ENCODE assay signal across 8 cellular contexts in the genomic region with DNA sequence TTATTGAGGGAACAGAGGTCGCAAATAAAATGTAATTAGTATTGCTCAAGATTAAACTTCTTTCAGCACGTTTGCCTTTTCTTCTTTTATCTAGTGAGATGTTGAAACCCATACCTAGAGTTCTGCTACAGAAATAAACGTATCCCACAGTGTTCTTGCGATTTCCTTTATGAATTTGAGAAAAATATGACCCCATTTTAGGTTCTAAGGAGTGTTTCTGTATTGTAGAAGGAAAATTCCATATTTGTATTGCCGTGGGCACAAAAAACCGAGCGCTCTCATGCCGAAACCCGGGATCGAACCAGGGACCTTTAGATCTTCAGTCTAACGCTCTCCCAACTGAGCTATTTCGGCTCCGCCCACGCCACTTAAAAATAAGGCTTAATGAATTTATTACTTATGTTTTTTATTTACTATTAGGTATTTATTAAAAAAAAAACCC. TPM values are rescaled to one million over a fixed set of nuclear protein-coding genes. Genes with fewer than 3 reads are reported as not detected.
A peak's percentile ranks its signal among the peaks of the same experiment; 100 is the strongest.
DNase-seq lines count a peak whose midpoint lies in the region; ATAC-seq and TF ChIP-seq lines count a peak whose summit lies in the region.

No MANE protein-coding gene starts in this region.

- intact Hi-C loops in Calu3 (cut with micrococcal nuclease; ENCODE audit: unreplicated experiment) = loop anchor here (1.0 to 10.0 kb wide), 2 partner anchors 40 to 57 kb away; a partner anchor contains a TSS

- peak; percentile 84 for DNase-seq in Calu3
- peak; percentile 87 for DNase-seq in NCI-H2171 treated with DMSO at 0.1 percent for 48 hours (lab: John Stamatoyannopoulos, UW)
- peak; percentile 38 to 73 (median 50) for DNase-seq in activated CD4-positive, CD25-positive, alpha-beta regulatory T cell (lab: John Stamatoyannopoulos, UW)
- DNase-seq in cerebellar cortex (ENCODE audit: low spot score) = peak; percentile 83
- DNase-seq in left lobe of liver (ENCODE audit: low spot score) = peak; percentile 75
- DNase-seq in stimulated activated CD4-positive, alpha-beta T cell treated with anti-CD3 and anti-CD28 coated beads, Interleukin-2, amount 100 ng/mL, for 48 hours = peak; percentile 83 to 85
- no peak for DNase-seq in HuH-7 (ENCODE audit: low spot score)

- TF ChIP-seq CTCF in Calu3 (IDR thresholded peaks at IDR 0.05; ENCODE audit: unreplicated experiment) = no peak

- H3K27me3 Mint-ChIP-seq in Calu3 (ENCODE audit: unreplicated experiment) = no peaks in the 10 kb centered on the region

- H3K27ac Mint-ChIP-seq in Calu3 (ENCODE audit: unreplicated experiment) = peak overlapping the region; percentile 60

- BruUV-seq in Calu3 (replicated peaks; lab: Mats Ljungman, UMichigan) = no TSS peak

- peaks cover 52% of the 10 kb centered on the region for H3K36me3 Mint-ChIP-seq in Calu3 (ENCODE audit: insufficient read depth, unreplicated experiment)

- H3K9me3 Mint-ChIP-seq in Calu3 (ENCODE audit: low read depth, unreplicated experiment) = no peaks in the 10 kb centered on the region

- peaks cover 43% of the 10 kb centered on the region for H3K4me1 Mint-ChIP-seq in Calu3 (ENCODE audit: low read depth, unreplicated experiment)

- CTCF ChIA-PET in Calu3 (lab: Charles Lee) = interaction anchor here (0.6 to 1.9 kb wide), 12 partner anchors 18 to 635 kb away, joined by 3 to 19 read pairs (median 4); a partner anchor contains a TSS

- peak overlapping the region; percentile 68 for H3K4me3 Mint-ChIP-seq in Calu3 (ENCODE audit: low read depth, unreplicated experiment)

- ATAC-seq in HG02610 (IDR thresholded peaks at IDR 0.05; ENCODE audit: unreplicated experiment) = peak; percentile 19
- ATAC-seq in left lobe of liver = peak; percentile 28

RNA-seq across cellular contexts. Expression of a gene that starts 23.7 kb away (rescaled TPM):
- total RNA-seq in Calu3 (2022) (1.4 and 2.2 TPM in 2 replicates), left lobe of liver (0.68 TPM)

RNA-seq across cellular contexts. Expression of a gene that starts 57.6 kb away (rescaled TPM):
- total RNA-seq in Calu3 (2022) = 85.8 and 91.6 TPM in 2 replicates
- 34.3 TPM for total RNA-seq in left lobe of liver
